In the genomic region with DNA sequence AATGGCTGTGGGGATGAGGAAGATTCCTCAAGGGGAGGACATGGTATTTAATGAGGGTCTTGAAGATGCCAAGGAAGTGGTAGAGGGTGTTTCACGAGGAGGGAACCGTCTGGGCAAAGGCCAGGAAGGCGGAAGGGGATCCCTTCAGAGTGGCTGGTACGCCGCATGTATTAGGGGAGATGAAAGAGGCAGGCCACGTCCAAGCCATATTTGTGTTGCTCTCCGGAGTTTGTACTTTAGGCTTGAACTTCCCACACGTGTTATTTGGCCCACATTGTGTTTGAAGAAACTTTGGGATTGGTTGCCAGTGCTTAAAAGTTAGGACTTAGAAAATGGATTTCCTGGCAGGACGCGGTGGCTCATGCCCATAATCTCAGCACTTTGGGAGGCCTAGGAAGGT, we compare ENCODE assay signal across 8 cellular contexts. TPM values are rescaled to one million over a fixed set of nuclear protein-coding genes. Genes with fewer than 3 reads are reported as not detected.
DNase-seq lines count a peak whose midpoint lies in the region; ATAC-seq, FAIRE-seq and TF ChIP-seq lines count a peak whose summit lies in the region.

No MANE protein-coding gene starts in this region.

- peak overlapping the region; percentile 92 for H3K27ac Mint-ChIP-seq in activated CD4-positive, alpha-beta T cell treated with anti-CD3 and anti-CD28 coated beads, Interleukin-2, amount 10 ng/mL, durations not matched to agents 7 days and 5 days
- H3K27ac Mint-ChIP-seq in activated naive CD4-positive, alpha-beta T cell treated with anti-CD3 and anti-CD28 coated beads, Interleukin-2, amount 50 U/mL, for 72 hours, result peak overlapping the region; percentile 85 to 95

- TF ChIP-seq POLR2A in suprapubic skin (IDR thresholded peaks at IDR 0.05), result no peak

- H3K27me3 Mint-ChIP-seq in activated CD4-positive, alpha-beta T cell treated with anti-CD3 and anti-CD28 coated beads, Interleukin-2, amount 10 ng/mL, durations not matched to agents 7 days and 5 days, result no peaks in the 10 kb centered on the region

- dilution Hi-C loops in keratinocyte (cut with MboI; ENCODE audit: extremely low pct_ligation_motif_present, low sequenced_read_pairs), result no loop called here

- peaks cover 6% of the 10 kb centered on the region for H3K4me1 ChIP-seq in keratinocyte (ENCODE audit: control insufficient read depth, extremely low read depth, insufficient read depth, low read length)
- peaks cover 12% of the 10 kb centered on the region for H3K4me1 ChIP-seq in suprapubic skin

- CTCF ChIA-PET in activated CD4-positive, alpha-beta T cell treated with anti-CD3 and anti-CD28 coated beads, Interleukin-2, amount 10 ng/mL, durations not matched to agents 7 days and 5 days (lab: Charles Lee), result interaction anchor here (1.0 to 2.8 kb wide), 14 partner anchors 9 to 168 kb away, joined by 3 to 32 read pairs (median 6); no protein-coding TSS in a partner anchor

- no peak for DNase-seq in activated CD4-positive, alpha-beta T cell treated with anti-CD3 and anti-CD28 coated beads, Interleukin-2, amount 10 ng/mL, durations not matched to agents 7 days and 5 days
- no peak for DNase-seq in activated CD4-positive, alpha-beta T cell treated with anti-CD3 and anti-CD28 coated beads, Interleukin-2, amount 50 U/mL, for 1 hour
- no peak for DNase-seq in activated naive CD4-positive, alpha-beta T cell treated with anti-CD3 and anti-CD28 coated beads, Interleukin-2, amount 50 U/mL, for 72 hours (ENCODE audit: low spot score in 2 of 2)
- DNase-seq in keratinocyte (ENCODE audit: low read depth, low spot score), result no peak
- peak in 1 of 2 donors; percentile 50 for DNase-seq in suprapubic skin (ENCODE audit: low spot score in 2 of 2)
- DNase-seq in SIG-M5 treated with dmso at 0.1 percent for 504 hours (lab: John Stamatoyannopoulos, UW; ENCODE audit: unreplicated experiment), result no peak
- DNase-seq in NCI-H2227 (lab: John Stamatoyannopoulos, UW; ENCODE audit: unreplicated experiment), result no peak
- no peak for DNase-seq in cerebellar nuclear complex (lab: John Stamatoyannopoulos, UW)

- H3K4me2 ChIP-seq in keratinocyte (ENCODE audit: control insufficient read depth, extremely low read depth, insufficient read depth, low read depth, low read length), result peak overlapping the region; percentile 84

- H3K36me3 ChIP-seq in keratinocyte (ENCODE audit: control insufficient read depth in 2 of 2, extremely low read depth in 1 of 2, insufficient read depth in 2 of 2, low read length in 2 of 2) (no peaks in the 10 kb centered on the region), suprapubic skin (no peaks in the 10 kb centered on the region)

- POLR2A ChIA-PET in activated CD4-positive, alpha-beta T cell treated with anti-CD3 and anti-CD28 coated beads, Interleukin-2, amount 10 ng/mL, durations not matched to agents 7 days and 5 days (lab: Charles Lee), result no interaction called here

- peak overlapping the region; percentile 87 for H3K4me3 Mint-ChIP-seq in activated CD4-positive, alpha-beta T cell treated with anti-CD3 and anti-CD28 coated beads, Interleukin-2, amount 10 ng/mL, durations not matched to agents 7 days and 5 days

- H3K27ac ChIP-seq in keratinocyte (ENCODE audit: control insufficient read depth, insufficient read depth, low read length) (peak overlapping the region; percentile 76), suprapubic skin (peak overlapping the region; percentile 89)

- no peak for FAIRE-seq in keratinocyte (lab: Jason Lieb, UNC)

- peak overlapping the region; percentile 88 for H2AFZ ChIP-seq in keratinocyte (ENCODE audit: control insufficient read depth, low read length)

- no peak for ATAC-seq in activated naive CD4-positive, alpha-beta T cell treated with anti-CD3 and anti-CD28 coated beads, Interleukin-2, amount 50 U/mL, for 72 hours

- H3K9me3 Mint-ChIP-seq in activated CD4-positive, alpha-beta T cell treated with anti-CD3 and anti-CD28 coated beads, Interleukin-2, amount 10 ng/mL, durations not matched to agents 7 days and 5 days, result no peaks in the 10 kb centered on the region
- no peaks in the 10 kb centered on the region for H3K9me3 Mint-ChIP-seq in activated naive CD4-positive, alpha-beta T cell treated with anti-CD3 and anti-CD28 coated beads, Interleukin-2, amount 50 U/mL, for 72 hours

- no peaks in the 10 kb centered on the region for H3K9me1 ChIP-seq in keratinocyte (ENCODE audit: control insufficient read depth, extremely low read depth, insufficient read depth, low read length)

- TF ChIP-seq CTCF in keratinocyte (optimal IDR thresholded peaks at IDR 0.05 in 1 of 3, IDR thresholded peaks at IDR 0.05 in 1 of 3, conservative IDR thresholded peaks at IDR 0.05 in 1 of 3; ENCODE audit: extremely low read depth in 1 of 3, insufficient read depth in 2 of 3, low read length in 3 of 3) (no peak), suprapubic skin (IDR thresholded peaks at IDR 0.05) (no peak)

- peak overlapping the region; percentile 64 to 88 (median 83) for H3K4me3 ChIP-seq in keratinocyte (ENCODE audit: control insufficient read depth in 2 of 3, extremely low read depth in 1 of 3, insufficient read depth in 2 of 3, low read depth in 1 of 3, low read length in 3 of 3)
- H3K4me3 ChIP-seq in suprapubic skin, result peak overlapping the region; percentile 86

- H3K9me3 ChIP-seq in keratinocyte (ENCODE audit: control insufficient read depth, low read depth, low read length), result no peaks in the 10 kb centered on the region
- no peaks in the 10 kb centered on the region for H3K9me3 ChIP-seq in suprapubic skin

- WGBS in suprapubic skin, result 58% methylated on average over 10 of the region's 10 CpGs

- H4K20me1 ChIP-seq in keratinocyte (ENCODE audit: control insufficient read depth, extremely low read depth, insufficient read depth, low read length), result no peaks in the 10 kb centered on the region

- H3K4me1 Mint-ChIP-seq in activated CD4-positive, alpha-beta T cell treated with anti-CD3 and anti-CD28 coated beads, Interleukin-2, amount 10 ng/mL, durations not matched to agents 7 days and 5 days, result peaks cover 22% of the 10 kb centered on the region

- H3K27me3 ChIP-seq in keratinocyte (ENCODE audit: control insufficient read depth, extremely low read depth, insufficient read depth, low read length) (no peaks in the 10 kb centered on the region), suprapubic skin (no peaks in the 10 kb centered on the region)

- H3K79me2 ChIP-seq in keratinocyte (ENCODE audit: control insufficient read depth, insufficient read depth, low read length), result peaks cover 42% of the 10 kb centered on the region

- H3K9ac ChIP-seq in keratinocyte (ENCODE audit: control insufficient read depth, extremely low read depth, insufficient read depth, low read length), result peak overlapping the region; percentile 88

- peaks cover 3% of the 10 kb centered on the region for H3K36me3 Mint-ChIP-seq in activated CD4-positive, alpha-beta T cell treated with anti-CD3 and anti-CD28 coated beads, Interleukin-2, amount 10 ng/mL, durations not matched to agents 7 days and 5 days (ENCODE audit: low read depth)
- peaks cover 9% of the 10 kb centered on the region in 2 donors for H3K36me3 Mint-ChIP-seq in activated naive CD4-positive, alpha-beta T cell treated with anti-CD3 and anti-CD28 coated beads, Interleukin-2, amount 50 U/mL, for 72 hours

- no peak for TF ChIP-seq EP300 in suprapubic skin (IDR thresholded peaks at IDR 0.05)

RNA-seq across cellular contexts. Expression of gene FXN, which starts 1.2 kb away (rescaled TPM):
- total RNA-seq in activated CD4-positive, alpha-beta T cell treated with anti-CD3 and anti-CD28 coated beads, Interleukin-2, amount 10 ng/mL, durations not matched to agents 7 days and 5 days, result 10 to 100 TPM; 27.2 to 32.0 TPM
- 10 to 100 TPM in 1 of 2 donors, 1 to 10 TPM in 1; 7.0 to 22.9 TPM for total RNA-seq in activated naive CD4-positive, alpha-beta T cell treated with anti-CD3 and anti-CD28 coated beads, Interleukin-2, amount 50 U/mL, for 72 hours
- 14.0 to 39.6 TPM (median 24.3 TPM) in 3 replicates for polyA plus RNA-seq in keratinocyte
- polyA plus RNA-seq in keratinocyte (2011; ENCODE audit: low read depth), result 21.5 TPM
- 28.3 and 46.0 TPM in 2 replicates for polyA plus RNA-seq in keratinocyte (2011; cell fraction: cytosol; rRNA removed)
- 15.9 and 17.8 TPM in 2 replicates for polyA plus RNA-seq in keratinocyte (2011; cell fraction: nucleus; rRNA removed)
- 7.8 and 24.2 TPM in 2 replicates for polyA plus RNA-seq in keratinocyte (2012; ENCODE audit: low replicate concordance)
- 10.4 to 20.0 TPM (median 11.4 TPM) in 3 replicates for polyA minus RNA-seq in keratinocyte
- polyA minus RNA-seq in keratinocyte (2011; cell fraction: cytosol; rRNA and poly(A)+ RNA removed), result 7.1 TPM
- 3.0 and 6.6 TPM in 2 replicates for polyA minus RNA-seq in keratinocyte (2011; cell fraction: nucleus; rRNA and poly(A)+ RNA removed)
- total RNA-seq in suprapubic skin, result 10 to 100 TPM in 1 of 4 donors, 1 to 10 TPM in 3; 2.3 to 11.1 (median 5.6) TPM

RNA-seq across cellular contexts. Expression of gene PRKACG, which starts 22.9 kb away (rescaled TPM):
- not detected for total RNA-seq in activated CD4-positive, alpha-beta T cell treated with anti-CD3 and anti-CD28 coated beads, Interleukin-2, amount 10 ng/mL, durations not matched to agents 7 days and 5 days
- total RNA-seq in activated naive CD4-positive, alpha-beta T cell treated with anti-CD3 and anti-CD28 coated beads, Interleukin-2, amount 50 U/mL, for 72 hours, result not detected
- polyA plus RNA-seq in keratinocyte, result not detected in 3 replicates
- not detected for polyA plus RNA-seq in keratinocyte (2011; ENCODE audit: low read depth)
- not detected in 2 replicates for polyA plus RNA-seq in keratinocyte (2011; cell fraction: cytosol; rRNA removed)
- not detected in 2 replicates for polyA plus RNA-seq in keratinocyte (2011; cell fraction: nucleus; rRNA removed)
- polyA plus RNA-seq in keratinocyte (2012; ENCODE audit: low replicate concordance), result not detected in 2 replicates
- not detected in 3 replicates for polyA minus RNA-seq in keratinocyte
- polyA minus RNA-seq in keratinocyte (2011; cell fraction: cytosol; rRNA and poly(A)+ RNA removed), result not detected
- polyA minus RNA-seq in keratinocyte (2011; cell fraction: nucleus; rRNA and poly(A)+ RNA removed), result not detected in 2 replicates
- not detected for total RNA-seq in suprapubic skin
